14 cellular contexts compared by ENCODE assay signal in the genomic region with DNA sequence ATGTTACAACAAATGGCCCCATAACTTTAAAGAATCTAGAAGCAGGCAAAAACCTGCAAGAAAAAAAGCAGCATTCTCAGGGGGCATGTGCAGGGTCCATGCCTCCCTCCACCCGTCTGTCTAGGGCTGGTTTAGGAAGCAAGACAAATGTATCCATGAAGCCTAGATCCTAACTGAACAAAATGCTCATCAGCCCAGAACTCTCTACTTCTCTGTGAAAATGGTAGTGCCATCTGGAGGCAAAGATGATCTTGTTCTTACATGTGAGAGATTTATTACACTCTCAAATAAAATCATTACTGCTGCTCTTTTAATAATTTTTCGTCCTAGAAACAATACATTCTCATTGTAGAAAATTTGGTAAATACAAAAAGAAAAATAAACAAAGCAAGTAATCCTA. TPM values are rescaled to one million over a fixed set of nuclear protein-coding genes. Genes with fewer than 3 reads are reported as not detected.
DNase-seq lines count a peak whose midpoint lies in the region; ATAC-seq, FAIRE-seq and TF ChIP-seq lines count a peak whose summit lies in the region.
"Had no signal": no experiment of that assay in that cellular context is flagged by ENCODE, and none has a peak within 500 bp of the region (broad histone marks: within the 10 kb centered on the region; RNA-seq: fewer than 3 reads in every experiment).

No MANE protein-coding gene starts in this region.

- BruUV-seq in HepG2 (replicated peaks; lab: Mats Ljungman, UMichigan) = no TSS peak

- no peaks in the 10 kb centered on the region for H3K79me2 ChIP-seq in Loucy (ENCODE audit: insufficient read depth, low read length)
- no peaks in the 10 kb centered on the region for H3K79me2 ChIP-seq in HepG2 (ENCODE audit: insufficient read depth, low read length)

- H3K9ac ChIP-seq in Loucy (ENCODE audit: low read depth, low read length, poor library complexity, severe bottlenecking) (no peak overlapping the region), HepG2 (ENCODE audit: insufficient read depth, low read depth, low read length) (no peak overlapping the region)

- TF ChIP-seq RAD21 in HepG2 (CRISPR knock-in tag; IDR thresholded peaks at IDR 0.05) = no peak

- DNase-seq in D721Med (ENCODE audit: insufficient read length, low spot score) = no peak
- peak; percentile 45 for DNase-seq in cerebellar cortex (ENCODE audit: low spot score)
- DNase-seq in HepG2 (ENCODE audit: low spot score) = no peak
- no peak for DNase-seq in activated T-cell treated with anti-CD3 and anti-CD28 coated beads, Interleukin-2, amount 50 U/mL, for 48 hours
- DNase-seq in DMS79 treated with DMSO at 0.1 percent for 48 hours (lab: John Stamatoyannopoulos, UW) = no peak
- DNase-seq in effector CD4-positive, alpha-beta T cell = no peak
- DNase-seq in T-helper 1 cell = no peak
- DNase-seq: activated CD8-positive, alpha-beta memory T cell treated with anti-CD3 and anti-CD28 coated beads for 24 hours; CD8-positive, alpha-beta memory T cell; erythroblast had no signal

- no peaks in the 10 kb centered on the region for H4K20me1 ChIP-seq in Loucy (ENCODE audit: insufficient read depth, low read length, poor library complexity, severe bottlenecking)
- H4K20me1 ChIP-seq in HepG2 (ENCODE audit: insufficient read depth, low read length) = no peaks in the 10 kb centered on the region

- no peak for TF ChIP-seq POLR2A in HepG2 (IDR thresholded peaks at IDR 0.05; ENCODE audit: insufficient read depth in 1 of 2, low read depth in 2 of 2, low read length in 2 of 2)

- in situ Hi-C loops in HepG2 (cut with HindIII; ENCODE audit: extremely low pct_ligation_motif_present, low pct_unique_long_range_greater_than_20kb) = loop anchor here (10.0 kb wide), 1 partner anchor 131 kb away; no protein-coding TSS in a partner anchor

- CTCF ChIA-PET in HepG2 (lab: Yijun Ruan, JAX; ENCODE audit: low intra/inter-chr PET ratio, low total read pairs) = interaction anchor here (1.8 kb wide), 1 partner anchor 131 kb away, joined by 5 read pairs; no protein-coding TSS in a partner anchor

- ATAC-seq in HepG2 = no peak; the same call in 2 of the 3 replicates

- POLR2A ChIA-PET in HepG2 (lab: Yijun Ruan, JAX) = no interaction called here

- TF ChIP-seq CTCF in D721Med (IDR thresholded peaks at IDR 0.05; ENCODE audit: insufficient read depth, missing control alignments) (peak; percentile 43), Loucy (conservative IDR thresholded peaks at IDR 0.05; ENCODE audit: low read length) (peak; percentile 42), HepG2 (CRISPR knock-in tag; IDR thresholded peaks at IDR 0.05) (peak; percentile 35)

- H3K9me2 ChIP-seq in Loucy (replicated peaks; ENCODE audit: low read depth, low read length) = no peaks in the 10 kb centered on the region

- WGBS in HepG2 (ENCODE audit: low lambda C conversion rate) = 4% methylated on average over 2 of the region's 2 CpGs

- H3K36me3 ChIP-seq in Loucy (ENCODE audit: insufficient read depth, low read length) = no peaks in the 10 kb centered on the region
- no peaks in the 10 kb centered on the region for H3K36me3 ChIP-seq in HepG2 (replicated peaks in 1 of 2; ENCODE audit: control insufficient read depth in 1 of 2, insufficient read depth in 2 of 2, low read length in 2 of 2)

- no peaks in the 10 kb centered on the region for H3K4me1 ChIP-seq in Loucy (ENCODE audit: insufficient read depth, low read length, poor library complexity, severe bottlenecking)
- H3K4me1 ChIP-seq in HepG2 (ENCODE audit: insufficient read depth, low read length) = no peaks in the 10 kb centered on the region

- H3K4me3 ChIP-seq in Loucy (ENCODE audit: low read length, poor library complexity, severe bottlenecking) (no peak overlapping the region), HepG2 (replicated peaks in 1 of 3; ENCODE audit: insufficient read depth in 1 of 3, low read depth in 2 of 3, low read length in 3 of 3) (no peak overlapping the region)
- H3K4me3 ChIP-seq: lung, skin epidermis had no signal

- H2AFZ ChIP-seq in Loucy (ENCODE audit: low read length) (no peak overlapping the region), HepG2 (ENCODE audit: low read length) (no peak overlapping the region)

- no peaks in the 10 kb centered on the region for H3F3A ChIP-seq in Loucy (ENCODE audit: low read depth)

- H3K27ac ChIP-seq in HepG2 (ENCODE audit: extremely low read length, insufficient read depth, low read length) = no peak overlapping the region
- H3K27ac ChIP-seq: skin epidermis had no signal

- H3K9me3 ChIP-seq in Loucy (ENCODE audit: insufficient read depth, low read depth, low read length) (no peaks in the 10 kb centered on the region), HepG2 (ENCODE audit: low read length) (no peaks in the 10 kb centered on the region)

- H3K4me2 ChIP-seq in Loucy (ENCODE audit: low read depth, low read length, poor library complexity, severe bottlenecking) = no peak overlapping the region
- H3K4me2 ChIP-seq in HepG2 (ENCODE audit: low read depth, low read length) = no peak overlapping the region

- no peak for TF ChIP-seq EP300 in HepG2 (IDR thresholded peaks at IDR 0.05; ENCODE audit: low read depth in 2 of 2, low read length in 2 of 2)
- TF ChIP-seq EP300 in HepG2 (CRISPR knock-in tag; IDR thresholded peaks at IDR 0.05; ENCODE audit: borderline replicate concordance) = no peak

- FAIRE-seq in D721Med (lab: Jason Lieb, UNC) = no peak
- no peak for FAIRE-seq in HepG2 (lab: Jason Lieb, UNC)
- FAIRE-seq: GM12891 had no signal

- intact Hi-C loops in HepG2 (cut with micrococcal nuclease; ENCODE audit: unreplicated experiment) = loop anchor here (1.0 to 5.0 kb wide), 2 partner anchors 131 to 368 kb away; no protein-coding TSS in a partner anchor

- H3K27me3 ChIP-seq in Loucy (ENCODE audit: insufficient read depth, low read length, poor library complexity, severe bottlenecking) (no peaks in the 10 kb centered on the region), HepG2 (ENCODE audit: control insufficient read depth in 1 of 2, insufficient read depth in 2 of 2, low read length in 2 of 2) (no peaks in the 10 kb centered on the region)

TF ChIP-seq in HepG2, 621 proteins besides CTCF, POLR2A, EP300 and RAD21:
- TF ChIP-seq ZNF780A (CRISPR knock-in tag; IDR thresholded peaks at IDR 0.05) = no peak
- no peak for TF ChIP-seq ZNF788 (CRISPR knock-in tag; IDR thresholded peaks at IDR 0.05; ENCODE audit: borderline replicate concordance)
- no peak for TF ChIP-seq ZFYVE20 (CRISPR knock-in tag; IDR thresholded peaks at IDR 0.05; ENCODE audit: borderline replicate concordance, low read depth)
- peak; percentile 33 for TF ChIP-seq STAG1 (CRISPR knock-in tag; IDR thresholded peaks at IDR 0.05)
TF ChIP-seq in HepG2: peak in this region for 1.

RNA-seq across cellular contexts. Expression of gene NR3C2, which starts 26.7 kb away (rescaled TPM):
- total RNA-seq in HepG2 (2016; rRNA removed; fragmentation: Illumina TruSeq; extraction: Trizol) = 0.32 and 0.46 TPM in 2 replicates
- total RNA-seq in HepG2 (2016; cell fraction: cytosol; rRNA removed; fragmentation: Illumina TruSeq; extraction: Trizol; ENCODE audit: low read depth) = 0.30 and 0.44 TPM in 2 replicates
- total RNA-seq in HepG2 (2016; cell fraction: insoluble cytoplasmic fraction; rRNA removed; fragmentation: Illumina TruSeq; extraction: Trizol) = 0.25 and 0.37 TPM in 2 replicates
- total RNA-seq in HepG2 (2016; cell fraction: membrane; rRNA removed; fragmentation: Illumina TruSeq; extraction: Trizol) = 0.25 and 0.45 TPM in 2 replicates
- 1.1 and 1.6 TPM in 2 replicates for total RNA-seq in HepG2 (2016; cell fraction: nucleus; rRNA removed; fragmentation: Illumina TruSeq; extraction: Trizol)
- 0.20 and 0.26 TPM in 2 replicates for polyA plus RNA-seq in HepG2 (2011; rRNA removed)
- 0.09 and 0.21 TPM in 2 replicates for polyA plus RNA-seq in HepG2 (2011; cell fraction: cytosol; rRNA removed)
- polyA plus RNA-seq in HepG2 (2011; cell fraction: nucleus; rRNA removed) = 0.29 and 0.50 TPM in 2 replicates
- 0.21 and 0.32 TPM in 2 replicates for polyA plus RNA-seq in HepG2 (2012)
- polyA plus RNA-seq in HepG2 (2016; cell fraction: cytosol; fragmentation: Illumina TruSeq; extraction: Trizol; ENCODE audit: low read depth) = not detected in 2 replicates
- 0.39 and 0.41 TPM in 2 replicates for polyA plus RNA-seq in HepG2 (2016; cell fraction: insoluble cytoplasmic fraction; fragmentation: Illumina TruSeq; extraction: Trizol; ENCODE audit: low read depth)
- 0.08 and 0.16 TPM in 2 replicates for polyA plus RNA-seq in HepG2 (2016; cell fraction: membrane; fragmentation: Illumina TruSeq; extraction: Trizol; ENCODE audit: low read depth)
- 0.16 and 0.33 TPM in 2 replicates for polyA plus RNA-seq in HepG2 (2016; cell fraction: nucleus; fragmentation: Illumina TruSeq; extraction: Trizol; ENCODE audit: insufficient read depth, low read depth)
- polyA minus RNA-seq in HepG2 (2011; rRNA and poly(A)+ RNA removed; ENCODE audit: low replicate concordance) = 0.19 and 1.1 TPM in 2 replicates
- polyA minus RNA-seq in HepG2 (2011; cell fraction: cytosol; rRNA and poly(A)+ RNA removed) = 0.18 and 1.6 TPM in 2 replicates
- polyA minus RNA-seq in HepG2 (2011; cell fraction: nucleus; rRNA and poly(A)+ RNA removed) = 3.0 and 3.7 TPM in 2 replicates
